In genomic region chr2:96760986-96761832, GRCh38 we compare ENCODE assay signal across 1 cellular context.
A peak's percentile ranks its signal among the peaks of the same experiment; 100 is the strongest.
TF ChIP-seq lines count a peak whose summit lies in the region.

No MANE protein-coding gene starts in this region.

TF ChIP-seq in HEK293, 187 proteins besides CTCF, POLR2A, EP300 and RAD21 (continued from another document and continues in another):
- TF ChIP-seq, protein P1, sequence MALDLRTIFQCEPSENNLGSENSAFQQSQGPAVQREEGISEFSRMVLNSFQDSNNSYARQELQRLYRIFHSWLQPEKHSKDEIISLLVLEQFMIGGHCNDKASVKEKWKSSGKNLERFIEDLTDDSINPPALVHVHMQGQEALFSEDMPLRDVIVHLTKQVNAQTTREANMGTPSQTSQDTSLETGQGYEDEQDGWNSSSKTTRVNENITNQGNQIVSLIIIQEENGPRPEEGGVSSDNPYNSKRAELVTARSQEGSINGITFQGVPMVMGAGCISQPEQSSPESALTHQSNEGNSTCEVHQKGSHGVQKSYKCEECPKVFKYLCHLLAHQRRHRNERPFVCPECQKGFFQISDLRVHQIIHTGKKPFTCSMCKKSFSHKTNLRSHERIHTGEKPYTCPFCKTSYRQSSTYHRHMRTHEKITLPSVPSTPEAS (tag by site-specific recombination; IDR thresholded peaks at IDR 0.05) = no peak
- TF ChIP-seq, protein P2, sequence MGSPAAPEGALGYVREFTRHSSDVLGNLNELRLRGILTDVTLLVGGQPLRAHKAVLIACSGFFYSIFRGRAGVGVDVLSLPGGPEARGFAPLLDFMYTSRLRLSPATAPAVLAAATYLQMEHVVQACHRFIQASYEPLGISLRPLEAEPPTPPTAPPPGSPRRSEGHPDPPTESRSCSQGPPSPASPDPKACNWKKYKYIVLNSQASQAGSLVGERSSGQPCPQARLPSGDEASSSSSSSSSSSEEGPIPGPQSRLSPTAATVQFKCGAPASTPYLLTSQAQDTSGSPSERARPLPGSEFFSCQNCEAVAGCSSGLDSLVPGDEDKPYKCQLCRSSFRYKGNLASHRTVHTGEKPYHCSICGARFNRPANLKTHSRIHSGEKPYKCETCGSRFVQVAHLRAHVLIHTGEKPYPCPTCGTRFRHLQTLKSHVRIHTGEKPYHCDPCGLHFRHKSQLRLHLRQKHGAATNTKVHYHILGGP (tag by site-specific recombination; IDR thresholded peaks at IDR 0.05) = no peak
- no peak for TF ChIP-seq ZNF501 (tag by site-specific recombination; IDR thresholded peaks at IDR 0.05)
- no peak for TF ChIP-seq SP3 (tag by site-specific recombination; IDR thresholded peaks at IDR 0.05)
- no peak for TF ChIP-seq ZNF266 (tag by site-specific recombination; IDR thresholded peaks at IDR 0.05; ENCODE audit: low read depth)
- no peak for TF ChIP-seq WT1 (tag by site-specific recombination; IDR thresholded peaks at IDR 0.05)
- TF ChIP-seq ZNF138 (tag by site-specific recombination; IDR thresholded peaks at IDR 0.05; ENCODE audit: borderline replicate concordance) = no peak
- no peak for TF ChIP-seq ZFP37 (tag by site-specific recombination; IDR thresholded peaks at IDR 0.05)
- no peak for TF ChIP-seq ZBTB1 (tag by site-specific recombination; IDR thresholded peaks at IDR 0.05)
- no peak for TF ChIP-seq ZNF610 (tag by site-specific recombination; IDR thresholded peaks at IDR 0.05; ENCODE audit: borderline replicate concordance)
- TF ChIP-seq ZNF449 (tag by site-specific recombination; IDR thresholded peaks at IDR 0.05) = no peak
- TF ChIP-seq GLIS1 (tag by site-specific recombination; IDR thresholded peaks at IDR 0.05) = no peak
- no peak for TF ChIP-seq ZNF544 (tag by site-specific recombination; IDR thresholded peaks at IDR 0.05)
- TF ChIP-seq ZNF548 (tag by site-specific recombination; IDR thresholded peaks at IDR 0.05) = no peak
- TF ChIP-seq, protein P3, sequence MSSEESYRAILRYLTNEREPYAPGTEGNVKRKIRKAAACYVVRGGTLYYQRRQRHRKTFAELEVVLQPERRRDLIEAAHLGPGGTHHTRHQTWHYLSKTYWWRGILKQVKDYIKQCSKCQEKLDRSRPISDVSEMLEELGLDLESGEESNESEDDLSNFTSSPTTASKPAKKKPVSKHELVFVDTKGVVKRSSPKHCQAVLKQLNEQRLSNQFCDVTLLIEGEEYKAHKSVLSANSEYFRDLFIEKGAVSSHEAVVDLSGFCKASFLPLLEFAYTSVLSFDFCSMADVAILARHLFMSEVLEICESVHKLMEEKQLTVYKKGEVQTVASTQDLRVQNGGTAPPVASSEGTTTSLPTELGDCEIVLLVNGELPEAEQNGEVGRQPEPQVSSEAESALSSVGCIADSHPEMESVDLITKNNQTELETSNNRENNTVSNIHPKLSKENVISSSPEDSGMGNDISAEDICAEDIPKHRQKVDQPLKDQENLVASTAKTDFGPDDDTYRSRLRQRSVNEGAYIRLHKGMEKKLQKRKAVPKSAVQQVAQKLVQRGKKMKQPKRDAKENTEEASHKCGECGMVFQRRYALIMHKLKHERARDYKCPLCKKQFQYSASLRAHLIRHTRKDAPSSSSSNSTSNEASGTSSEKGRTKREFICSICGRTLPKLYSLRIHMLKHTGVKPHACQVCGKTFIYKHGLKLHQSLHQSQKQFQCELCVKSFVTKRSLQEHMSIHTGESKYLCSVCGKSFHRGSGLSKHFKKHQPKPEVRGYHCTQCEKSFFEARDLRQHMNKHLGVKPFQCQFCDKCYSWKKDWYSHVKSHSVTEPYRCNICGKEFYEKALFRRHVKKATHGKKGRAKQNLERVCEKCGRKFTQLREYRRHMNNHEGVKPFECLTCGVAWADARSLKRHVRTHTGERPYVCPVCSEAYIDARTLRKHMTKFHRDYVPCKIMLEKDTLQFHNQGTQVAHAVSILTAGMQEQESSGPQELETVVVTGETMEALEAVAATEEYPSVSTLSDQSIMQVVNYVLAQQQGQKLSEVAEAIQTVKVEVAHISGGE (tag by site-specific recombination; conservative IDR thresholded peaks at IDR 0.05; ENCODE audit: low read depth) = no peak
- 0 out of 2 replicates have a peak, but pooled peaks have one; percentile 13 for TF ChIP-seq PRDM4 (tag by site-specific recombination; IDR thresholded peaks at IDR 0.05)
- no peak for TF ChIP-seq TCF7L2 (IDR thresholded peaks at IDR 0.05; ENCODE audit: borderline replicate concordance, low read depth, low read length)
- TF ChIP-seq ZNF830 (tag by site-specific recombination; IDR thresholded peaks at IDR 0.05; ENCODE audit: low read depth) = no peak
- peak; percentile 8; the same call in 1 of the 2 replicates for TF ChIP-seq ZBTB8A (tag by site-specific recombination; IDR thresholded peaks at IDR 0.05)
- no peak for TF ChIP-seq ZNF768 (tag by site-specific recombination; IDR thresholded peaks at IDR 0.05)
- no peak for TF ChIP-seq ZNF558 (tag by site-specific recombination; IDR thresholded peaks at IDR 0.05)
- TF ChIP-seq ZBTB48 (tag by site-specific recombination; IDR thresholded peaks at IDR 0.05) = 0 out of 2 replicates have a peak, but pooled peaks have one; percentile 9
- TF ChIP-seq BCL11B (tag by site-specific recombination; IDR thresholded peaks at IDR 0.05; ENCODE audit: low read depth) = no peak
- peak; percentile 65 for TF ChIP-seq ZBTB20 (tag by site-specific recombination; IDR thresholded peaks at IDR 0.05)
- no peak for TF ChIP-seq ZNF585B (tag by site-specific recombination; IDR thresholded peaks at IDR 0.05)
- TF ChIP-seq GLI4 (tag by site-specific recombination; IDR thresholded peaks at IDR 0.05) = no peak
- TF ChIP-seq HOXD13 (CRISPR knock-in tag; IDR thresholded peaks at IDR 0.05; ENCODE audit: borderline replicate concordance) = no peak
- no peak for TF ChIP-seq ZNF701 (tag by site-specific recombination; IDR thresholded peaks at IDR 0.05)
- TF ChIP-seq, protein P4, sequence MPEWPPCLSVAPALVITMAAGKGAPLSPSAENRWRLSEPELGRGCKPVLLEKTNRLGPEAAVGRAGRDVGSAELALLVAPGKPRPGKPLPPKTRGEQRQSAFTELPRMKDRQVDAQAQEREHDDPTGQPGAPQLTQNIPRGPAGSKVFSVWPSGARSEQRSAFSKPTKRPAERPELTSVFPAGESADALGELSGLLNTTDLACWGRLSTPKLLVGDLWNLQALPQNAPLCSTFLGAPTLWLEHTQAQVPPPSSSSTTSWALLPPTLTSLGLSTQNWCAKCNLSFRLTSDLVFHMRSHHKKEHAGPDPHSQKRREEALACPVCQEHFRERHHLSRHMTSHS (tag by site-specific recombination; IDR thresholded peaks at IDR 0.05) = no peak
- TF ChIP-seq, protein P5, sequence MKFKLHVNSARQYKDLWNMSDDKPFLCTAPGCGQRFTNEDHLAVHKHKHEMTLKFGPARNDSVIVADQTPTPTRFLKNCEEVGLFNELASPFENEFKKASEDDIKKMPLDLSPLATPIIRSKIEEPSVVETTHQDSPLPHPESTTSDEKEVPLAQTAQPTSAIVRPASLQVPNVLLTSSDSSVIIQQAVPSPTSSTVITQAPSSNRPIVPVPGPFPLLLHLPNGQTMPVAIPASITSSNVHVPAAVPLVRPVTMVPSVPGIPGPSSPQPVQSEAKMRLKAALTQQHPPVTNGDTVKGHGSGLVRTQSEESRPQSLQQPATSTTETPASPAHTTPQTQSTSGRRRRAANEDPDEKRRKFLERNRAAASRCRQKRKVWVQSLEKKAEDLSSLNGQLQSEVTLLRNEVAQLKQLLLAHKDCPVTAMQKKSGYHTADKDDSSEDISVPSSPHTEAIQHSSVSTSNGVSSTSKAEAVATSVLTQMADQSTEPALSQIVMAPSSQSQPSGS (tag by site-specific recombination; IDR thresholded peaks at IDR 0.05; ENCODE audit: low read depth) = no peak
- no peak for TF ChIP-seq ZEB2 (tag by site-specific recombination; IDR thresholded peaks at IDR 0.05)
- TF ChIP-seq ZNF169 (tag by site-specific recombination; IDR thresholded peaks at IDR 0.05) = no peak
- TF ChIP-seq, protein P6, sequence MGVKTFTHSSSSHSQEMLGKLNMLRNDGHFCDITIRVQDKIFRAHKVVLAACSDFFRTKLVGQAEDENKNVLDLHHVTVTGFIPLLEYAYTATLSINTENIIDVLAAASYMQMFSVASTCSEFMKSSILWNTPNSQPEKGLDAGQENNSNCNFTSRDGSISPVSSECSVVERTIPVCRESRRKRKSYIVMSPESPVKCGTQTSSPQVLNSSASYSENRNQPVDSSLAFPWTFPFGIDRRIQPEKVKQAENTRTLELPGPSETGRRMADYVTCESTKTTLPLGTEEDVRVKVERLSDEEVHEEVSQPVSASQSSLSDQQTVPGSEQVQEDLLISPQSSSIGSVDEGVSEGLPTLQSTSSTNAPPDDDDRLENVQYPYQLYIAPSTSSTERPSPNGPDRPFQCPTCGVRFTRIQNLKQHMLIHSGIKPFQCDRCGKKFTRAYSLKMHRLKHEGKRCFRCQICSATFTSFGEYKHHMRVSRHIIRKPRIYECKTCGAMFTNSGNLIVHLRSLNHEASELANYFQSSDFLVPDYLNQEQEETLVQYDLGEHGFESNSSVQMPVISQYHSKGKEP (tag by site-specific recombination; IDR thresholded peaks at IDR 0.05) = no peak
- no peak for TF ChIP-seq ZNF19 (tag by site-specific recombination; IDR thresholded peaks at IDR 0.05; ENCODE audit: low read depth)
- no peak for TF ChIP-seq ZNF423 (tag by site-specific recombination; IDR thresholded peaks at IDR 0.05)
- TF ChIP-seq ZNF639 (tag by site-specific recombination; IDR thresholded peaks at IDR 0.05) = no peak
- no peak for TF ChIP-seq ZNF510 (tag by site-specific recombination; IDR thresholded peaks at IDR 0.05; ENCODE audit: insufficient replicate concordance)
- TF ChIP-seq MZF1 (tag by site-specific recombination; IDR thresholded peaks at IDR 0.05; ENCODE audit: borderline replicate concordance) = no peak
- TF ChIP-seq, protein P7, sequence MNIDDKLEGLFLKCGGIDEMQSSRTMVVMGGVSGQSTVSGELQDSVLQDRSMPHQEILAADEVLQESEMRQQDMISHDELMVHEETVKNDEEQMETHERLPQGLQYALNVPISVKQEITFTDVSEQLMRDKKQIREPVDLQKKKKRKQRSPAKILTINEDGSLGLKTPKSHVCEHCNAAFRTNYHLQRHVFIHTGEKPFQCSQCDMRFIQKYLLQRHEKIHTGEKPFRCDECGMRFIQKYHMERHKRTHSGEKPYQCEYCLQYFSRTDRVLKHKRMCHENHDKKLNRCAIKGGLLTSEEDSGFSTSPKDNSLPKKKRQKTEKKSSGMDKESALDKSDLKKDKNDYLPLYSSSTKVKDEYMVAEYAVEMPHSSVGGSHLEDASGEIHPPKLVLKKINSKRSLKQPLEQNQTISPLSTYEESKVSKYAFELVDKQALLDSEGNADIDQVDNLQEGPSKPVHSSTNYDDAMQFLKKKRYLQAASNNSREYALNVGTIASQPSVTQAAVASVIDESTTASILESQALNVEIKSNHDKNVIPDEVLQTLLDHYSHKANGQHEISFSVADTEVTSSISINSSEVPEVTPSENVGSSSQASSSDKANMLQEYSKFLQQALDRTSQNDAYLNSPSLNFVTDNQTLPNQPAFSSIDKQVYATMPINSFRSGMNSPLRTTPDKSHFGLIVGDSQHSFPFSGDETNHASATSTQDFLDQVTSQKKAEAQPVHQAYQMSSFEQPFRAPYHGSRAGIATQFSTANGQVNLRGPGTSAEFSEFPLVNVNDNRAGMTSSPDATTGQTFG (tag by site-specific recombination; IDR thresholded peaks at IDR 0.05; ENCODE audit: borderline replicate concordance) = no peak
- TF ChIP-seq ZFP41 (tag by site-specific recombination; IDR thresholded peaks at IDR 0.05; ENCODE audit: borderline replicate concordance) = no peak
- no peak for TF ChIP-seq ZNF660 (tag by site-specific recombination; IDR thresholded peaks at IDR 0.05)
- TF ChIP-seq ZNF629 (tag by site-specific recombination; IDR thresholded peaks at IDR 0.05) = no peak
- no peak for TF ChIP-seq MEIS1 (CRISPR knock-in tag; IDR thresholded peaks at IDR 0.05; ENCODE audit: borderline replicate concordance)
- peak; percentile 76; the same call in 1 of the 2 replicates for TF ChIP-seq PBX3 (CRISPR knock-in tag; IDR thresholded peaks at IDR 0.05)
